In the genomic region with DNA sequence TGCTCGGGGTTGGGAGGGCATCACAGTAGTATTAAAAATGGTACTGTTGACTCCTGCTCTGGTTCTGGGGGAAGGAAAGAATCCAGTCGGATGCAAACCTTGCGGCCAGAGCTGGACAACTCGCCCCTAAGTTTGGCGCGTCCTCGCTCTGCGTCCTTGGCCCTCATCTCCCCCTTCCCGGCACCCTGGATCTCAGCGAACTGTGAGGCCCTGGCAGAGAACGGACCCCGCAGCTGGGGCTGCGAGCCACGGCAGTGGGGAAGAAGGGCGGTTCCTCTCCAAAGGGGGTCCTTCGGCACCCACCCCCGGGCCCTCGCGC, we compare ENCODE assay signal across 8 cellular contexts. TPM values are rescaled to one million over a fixed set of nuclear protein-coding genes. Genes with fewer than 3 reads are reported as not detected.
DNase-seq lines count a peak whose midpoint lies in the region; ATAC-seq and TF ChIP-seq lines count a peak whose summit lies in the region.

No MANE protein-coding gene starts in this region.

- no peak for ATAC-seq in GM18909 (IDR thresholded peaks at IDR 0.05; ENCODE audit: poor library complexity, unreplicated experiment)

- H3K27me3 Mint-ChIP-seq in Caco-2 (ENCODE audit: insufficient read depth, unreplicated experiment), result peaks cover 8% of the 10 kb centered on the region
- H3K27me3 Mint-ChIP-seq in neural progenitor cell (ENCODE audit: insufficient read depth, low read depth), result peaks cover 5% of the 10 kb centered on the region

- intact Hi-C loops in Caco-2 (cut with micrococcal nuclease; ENCODE audit: unreplicated experiment), result loop anchor here (5.0 kb wide), 1 partner anchor 161 kb away; no protein-coding TSS in a partner anchor

- H3K27ac Mint-ChIP-seq in Caco-2 (ENCODE audit: unreplicated experiment) (no peak overlapping the region), neural progenitor cell (no peak overlapping the region)

- H3F3A ChIP-seq in MM.1S (ENCODE audit: insufficient read depth, low read length) (no peaks in the 10 kb centered on the region), neural progenitor cell (ENCODE audit: low read depth) (peaks cover 11% of the 10 kb centered on the region)

- H3K9me3 Mint-ChIP-seq in Caco-2 (ENCODE audit: unreplicated experiment) (no peaks in the 10 kb centered on the region), neural progenitor cell (peaks cover 19% of the 10 kb centered on the region)

- H3K9me3 ChIP-seq in Caco-2 (no peaks in the 10 kb centered on the region), MM.1S (replicated peaks; ENCODE audit: insufficient read depth, low read length) (no peaks in the 10 kb centered on the region), endocrine pancreas (ENCODE audit: control insufficient read depth, low read length) (no peaks in the 10 kb centered on the region), neural progenitor cell (ENCODE audit: low read depth) (peaks cover 3% of the 10 kb centered on the region)

- DNase-seq in Caco-2 (no peak), MM.1S (no peak), neural progenitor cell (ENCODE audit: low spot score) (peak; percentile 28), ureter (ENCODE audit: low spot score) (no peak)
- DNase-seq in activated CD4-positive, CD25-positive, alpha-beta regulatory T cell (lab: John Stamatoyannopoulos, UW), result no peak
- no peak for DNase-seq in activated CD4-positive, CD25-positive, alpha-beta regulatory T cell treated with anti-CD3 and anti-CD28 coated beads, Interleukin-2, amount 50 U/mL, for 72 hours

- H3K36me3 ChIP-seq in Caco-2 (ENCODE audit: control insufficient read depth, insufficient read depth, low read length), result no peaks in the 10 kb centered on the region
- H3K36me3 ChIP-seq in MM.1S (replicated peaks; ENCODE audit: insufficient read depth, low read length), result no peaks in the 10 kb centered on the region
- H3K36me3 ChIP-seq in endocrine pancreas (ENCODE audit: control insufficient read depth, insufficient read depth, low read length), result no peaks in the 10 kb centered on the region
- no peaks in the 10 kb centered on the region for H3K36me3 ChIP-seq in neural progenitor cell

- H3K4me1 ChIP-seq in Caco-2 (no peaks in the 10 kb centered on the region), MM.1S (ENCODE audit: low read length) (no peaks in the 10 kb centered on the region), endocrine pancreas (ENCODE audit: control insufficient read depth, insufficient read depth, low read length) (no peaks in the 10 kb centered on the region), neural progenitor cell (no peaks in the 10 kb centered on the region)

- H3K4me3 ChIP-seq in Caco-2 (ENCODE audit: low read depth, low read length), result peak overlapping the region; percentile 22
- H3K4me3 ChIP-seq in MM.1S (ENCODE audit: low read length), result peak overlapping the region; percentile 60
- peak overlapping the region; percentile 5 for H3K4me3 ChIP-seq in endocrine pancreas (ENCODE audit: control insufficient read depth, insufficient read depth, low read length)
- H3K4me3 ChIP-seq in neural progenitor cell, result peak overlapping the region; percentile 71

- CTCF ChIA-PET in Caco-2 (lab: Charles Lee), result no interaction called here

- H3K36me3 Mint-ChIP-seq in Caco-2 (ENCODE audit: insufficient read depth, unreplicated experiment) (no peaks in the 10 kb centered on the region), neural progenitor cell (no peaks in the 10 kb centered on the region)

- H3K9ac ChIP-seq in MM.1S (ENCODE audit: low read length), result peak overlapping the region; percentile 58; the same call in 1 of the 2 replicates
- no peak overlapping the region for H3K9ac ChIP-seq in endocrine pancreas (ENCODE audit: control insufficient read depth, insufficient read depth, low read length)
- H3K9ac ChIP-seq in neural progenitor cell, result no peak overlapping the region

- no peak overlapping the region for H3K27ac ChIP-seq in MM.1S (ENCODE audit: low read length)
- no peak overlapping the region for H3K27ac ChIP-seq in neural progenitor cell

- H3K4me2 ChIP-seq in MM.1S (ENCODE audit: low read depth, low read length), result peak overlapping the region; percentile 71
- H3K4me2 ChIP-seq in neural progenitor cell, result peak overlapping the region; percentile 78

- H3K4me3 Mint-ChIP-seq in Caco-2 (ENCODE audit: unreplicated experiment), result no peak overlapping the region
- H3K4me3 Mint-ChIP-seq in neural progenitor cell, result peak overlapping the region; percentile 82

- H2AFZ ChIP-seq in MM.1S (ENCODE audit: low read length) (peak overlapping the region; percentile 75), neural progenitor cell (replicated peaks) (peak overlapping the region; percentile 96)

- BruUV-seq in Caco-2 (replicated peaks; lab: Mats Ljungman, UMichigan), result no TSS peak

- H3K4me1 Mint-ChIP-seq in Caco-2 (ENCODE audit: low read depth, unreplicated experiment), result no peaks in the 10 kb centered on the region
- H3K4me1 Mint-ChIP-seq in neural progenitor cell, result peaks cover 9% of the 10 kb centered on the region

- no peaks in the 10 kb centered on the region for H3K9me2 ChIP-seq in MM.1S (replicated peaks; ENCODE audit: insufficient read depth, low read length)

- POLR2A ChIA-PET in Caco-2 (lab: Charles Lee), result no interaction called here

- no peaks in the 10 kb centered on the region for H3K27me3 ChIP-seq in Caco-2 (replicated peaks; ENCODE audit: control insufficient read depth, insufficient read depth, low read length)
- H3K27me3 ChIP-seq in MM.1S (replicated peaks; ENCODE audit: insufficient read depth, low read length), result no peaks in the 10 kb centered on the region
- no peaks in the 10 kb centered on the region for H3K27me3 ChIP-seq in endocrine pancreas (ENCODE audit: control insufficient read depth, insufficient read depth, low read length)
- H3K27me3 ChIP-seq in neural progenitor cell, result peaks cover 24% of the 10 kb centered on the region

- H4K20me1 ChIP-seq in MM.1S (ENCODE audit: insufficient read depth, low read length), result no peaks in the 10 kb centered on the region
- no peaks in the 10 kb centered on the region for H4K20me1 ChIP-seq in neural progenitor cell (ENCODE audit: low read depth)

- no peak for TF ChIP-seq CTCF in Caco-2 (IDR thresholded peaks at IDR 0.05; ENCODE audit: insufficient read depth in 1 of 2, low read depth in 1 of 2, low read length in 1 of 2, severe bottlenecking in 1 of 2, unreplicated experiment in 1 of 2)
- TF ChIP-seq CTCF in MM.1S (IDR thresholded peaks at IDR 0.05; ENCODE audit: low read length), result no peak
- no peak for TF ChIP-seq CTCF in neural progenitor cell (IDR thresholded peaks at IDR 0.05)

- H3K79me2 ChIP-seq in MM.1S (ENCODE audit: low read length) (no peaks in the 10 kb centered on the region), neural progenitor cell (ENCODE audit: low read depth) (no peaks in the 10 kb centered on the region)

RNA-seq across cellular contexts. Expression of a gene that starts 14.0 kb away (rescaled TPM):
- total RNA-seq in Caco-2 (2022), result not detected in 2 replicates
- total RNA-seq in neural progenitor cell (ENCODE audit: low replicate concordance), result 2.0 and 3.2 TPM in 2 replicates
- 13.3 TPM for total RNA-seq in ureter

Comparison
In these comparisons a context has a peak if more than half of its experiments do, and no peak if none do; other contexts are left out.
1. H3K4me3 ChIP-seq: peak in every context shown above with its lines; median percentile 71 in neural progenitor cell; 60 in MM.1S; 22 in Caco-2; 5 in endocrine pancreas.